Comparison of ENCODE assay signal across 29 cellular contexts in the genomic region with DNA sequence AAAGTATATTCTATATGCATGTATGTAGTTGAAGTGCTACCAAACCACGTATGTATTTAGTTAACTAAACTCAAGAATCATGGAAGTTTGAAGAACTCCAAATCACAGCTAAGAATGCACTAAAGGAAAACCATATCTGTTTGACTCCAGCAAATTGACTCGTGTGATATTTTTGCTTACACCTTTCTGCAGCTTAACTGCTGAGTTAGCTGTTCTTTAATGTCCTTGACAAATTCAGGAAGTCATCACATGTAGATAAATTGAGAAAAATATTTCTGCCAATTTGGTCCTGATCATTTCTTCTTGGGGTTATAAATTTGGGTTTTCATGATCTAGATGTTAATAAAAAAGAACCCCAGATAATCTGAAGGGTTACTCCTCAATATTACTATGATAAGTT.
"Had no signal": no experiment of that assay in that cellular context is flagged by ENCODE, and none has a peak within 500 bp of the region (broad histone marks: within the 10 kb centered on the region; RNA-seq: fewer than 3 reads in every experiment).

No MANE protein-coding gene starts in this region.

- H3K9me3 Mint-ChIP-seq: naive thymus-derived CD8-positive, alpha-beta T cell; nephron; neural crest cell; stimulated activated effector memory CD8-positive, alpha-beta T cell treated with anti-CD3 and anti-CD28 coated beads, Interleukin-12 subunit alpha, Interleukin-12 subunit beta, amount 100 ng/mL, for 72 hours; stimulated activated naive CD8-positive, alpha-beta T cell treated with anti-CD3 and anti-CD28 coated beads, Interleukin-15, Interleukin-2, amounts not matched to agents 100 ng/mL and 50 ng/mL, for 24 hours had no signal

- H3K4me1 Mint-ChIP-seq: naive thymus-derived CD8-positive, alpha-beta T cell; stimulated activated effector memory CD8-positive, alpha-beta T cell treated with anti-CD3 and anti-CD28 coated beads, Interleukin-12 subunit alpha, Interleukin-12 subunit beta, amount 100 ng/mL, for 72 hours had no signal

- H3K4me1 ChIP-seq: prostate gland had no signal

- DNase-seq: kidney glomerular epithelial cell; left cardiac atrium; lower lobe of right lung; mammary epithelial cell; mesenchymal stem cell; naive thymus-derived CD8-positive, alpha-beta T cell; nucleus accumbens; pancreas; posterior cingulate gyrus; retina; right cardiac atrium; sigmoid colon; small intestine; spleen; stimulated activated CD4-positive, alpha-beta T cell treated with anti-CD3 and anti-CD28 coated beads, Interleukin-4, amount 100 ng/mL, for 24 hours; stimulated activated naive CD4-positive, alpha-beta T cell; tibial artery; trophoblast cell; upper lobe of right lung had no signal

- H3K36me3 Mint-ChIP-seq: stimulated activated effector memory CD8-positive, alpha-beta T cell treated with anti-CD3 and anti-CD28 coated beads, Interleukin-12 subunit alpha, Interleukin-12 subunit beta, amount 100 ng/mL, for 72 hours had no signal

- H3K4me3 Mint-ChIP-seq: naive thymus-derived CD8-positive, alpha-beta T cell; nephron; neural crest cell; stimulated activated effector memory CD8-positive, alpha-beta T cell treated with anti-CD3 and anti-CD28 coated beads, Interleukin-12 subunit alpha, Interleukin-12 subunit beta, amount 100 ng/mL, for 72 hours; stimulated activated naive CD8-positive, alpha-beta T cell treated with anti-CD3 and anti-CD28 coated beads, Interleukin-15, Interleukin-2, amounts not matched to agents 100 ng/mL and 50 ng/mL, for 24 hours had no signal

- H3K4me3 ChIP-seq: lower lobe of right lung, pancreas, prostate gland, sigmoid colon, spleen, suprapubic skin, thoracic aorta, tibial artery, upper lobe of right lung had no signal

- H3K27ac ChIP-seq: lower lobe of right lung, pancreas, prostate gland, spleen, upper lobe of right lung had no signal

- H3K27me3 ChIP-seq: pancreas, sigmoid colon, spleen, suprapubic skin, tibial artery, upper lobe of right lung had no signal

- H3K9me3 ChIP-seq: lower lobe of right lung, pancreas, prostate gland, sigmoid colon, spleen, suprapubic skin, thoracic aorta, tibial artery, upper lobe of right lung had no signal

- ATAC-seq: left cardiac atrium; left lobe of liver; lower lobe of right lung; naive thymus-derived CD8-positive, alpha-beta T cell; pancreas; right cardiac atrium; stimulated activated effector memory CD8-positive, alpha-beta T cell treated with anti-CD3 and anti-CD28 coated beads, Interleukin-12 subunit alpha, Interleukin-12 subunit beta, amount 100 ng/mL, for 72 hours; upper lobe of right lung had no signal

- H3K36me3 ChIP-seq: lower lobe of right lung, pancreas, prostate gland, sigmoid colon, suprapubic skin, thoracic aorta, tibial artery, upper lobe of right lung had no signal

- FAIRE-seq: keratinocyte, pancreas, urothelium cell line had no signal

- H3K27ac Mint-ChIP-seq: naive thymus-derived CD8-positive, alpha-beta T cell; nephron; stimulated activated effector memory CD8-positive, alpha-beta T cell treated with anti-CD3 and anti-CD28 coated beads, Interleukin-12 subunit alpha, Interleukin-12 subunit beta, amount 100 ng/mL, for 72 hours; stimulated activated naive CD8-positive, alpha-beta T cell treated with anti-CD3 and anti-CD28 coated beads, Interleukin-15, Interleukin-2, amounts not matched to agents 100 ng/mL and 50 ng/mL, for 24 hours had no signal
